ENCODE assay signal across 8 cellular contexts in genomic region chr2:200306969-200307811, GRCh38. TPM values are rescaled to one million over a fixed set of nuclear protein-coding genes. Genes with fewer than 3 reads are reported as not detected.
DNase-seq lines count a peak whose midpoint lies in the region; ATAC-seq and TF ChIP-seq lines count a peak whose summit lies in the region.

No MANE protein-coding gene starts in this region.

- H3K27me3 Mint-ChIP-seq in dendritic cell treated with granulocyte-macrophage colony-stimulating factor and Interleukin-4, amounts not matched to agents 40 ng/mL and 50 ng/mL, for 4 days, result peaks cover 6% of the 10 kb centered on the region
- peaks cover 36 to 37% of the 10 kb centered on the region in 2 donors for H3K27me3 Mint-ChIP-seq in stimulated activated naive B cell treated with anti-CD40 and anti-IgM and Interleukin-4, amounts not matched to agents 10 μg/mL and 1 μg/mL and 100 μg/mL, for 72 hours

- H3K9ac ChIP-seq in HUES48 (ENCODE audit: low read depth, low read length), result peak overlapping the region; percentile 55

- H3K4me1 ChIP-seq in HUES48 (ENCODE audit: control insufficient read depth, insufficient read depth, low read length) (peaks cover 48% of the 10 kb centered on the region), lower lobe of right lung (peaks cover 38% of the 10 kb centered on the region)

- H3K4me3 Mint-ChIP-seq in dendritic cell treated with granulocyte-macrophage colony-stimulating factor and Interleukin-4, amounts not matched to agents 40 ng/mL and 50 ng/mL, for 4 days, result peak overlapping the region; percentile 66
- H3K4me3 Mint-ChIP-seq in stimulated activated naive B cell treated with anti-CD40 and anti-IgM and Interleukin-4, amounts not matched to agents 10 μg/mL and 1 μg/mL and 100 μg/mL, for 72 hours, result peak overlapping the region; percentile 64 to 66

- no peaks in the 10 kb centered on the region for H3K9me3 Mint-ChIP-seq in dendritic cell treated with granulocyte-macrophage colony-stimulating factor and Interleukin-4, amounts not matched to agents 40 ng/mL and 50 ng/mL, for 4 days
- H3K9me3 Mint-ChIP-seq in stimulated activated naive B cell treated with anti-CD40 and anti-IgM and Interleukin-4, amounts not matched to agents 10 μg/mL and 1 μg/mL and 100 μg/mL, for 72 hours, result no peaks in the 10 kb centered on the region

- H3K4me1 Mint-ChIP-seq in dendritic cell treated with granulocyte-macrophage colony-stimulating factor and Interleukin-4, amounts not matched to agents 40 ng/mL and 50 ng/mL, for 4 days (ENCODE audit: low read depth), result peaks cover 33% of the 10 kb centered on the region
- peaks cover 4 to 7% of the 10 kb centered on the region in 2 donors for H3K4me1 Mint-ChIP-seq in stimulated activated naive B cell treated with anti-CD40 and anti-IgM and Interleukin-4, amounts not matched to agents 10 μg/mL and 1 μg/mL and 100 μg/mL, for 72 hours

- H3K27ac Mint-ChIP-seq in dendritic cell treated with granulocyte-macrophage colony-stimulating factor and Interleukin-4, amounts not matched to agents 40 ng/mL and 50 ng/mL, for 4 days, result no peak overlapping the region
- no peak overlapping the region for H3K27ac Mint-ChIP-seq in stimulated activated naive B cell treated with anti-CD40 and anti-IgM and Interleukin-4, amounts not matched to agents 10 μg/mL and 1 μg/mL and 100 μg/mL, for 72 hours

- H3K36me3 ChIP-seq in HUES48 (ENCODE audit: control insufficient read depth, insufficient read depth, low read length), result no peaks in the 10 kb centered on the region
- no peaks in the 10 kb centered on the region for H3K36me3 ChIP-seq in lower lobe of right lung

- H3K27me3 ChIP-seq in HUES48 (ENCODE audit: control insufficient read depth, insufficient read depth, low read length) (no peaks in the 10 kb centered on the region; the same call in 1 of the 2 replicates), lower lobe of right lung (ENCODE audit: low read depth) (no peaks in the 10 kb centered on the region)

- H3K4me3 ChIP-seq in HUES48 (ENCODE audit: low read depth, low read length), result peak overlapping the region; percentile 89
- H3K4me3 ChIP-seq in lower lobe of right lung, result peak overlapping the region; percentile 79

- H3K9me3 ChIP-seq in HUES48 (ENCODE audit: control insufficient read depth, insufficient read depth, low read length) (no peaks in the 10 kb centered on the region), lower lobe of right lung (no peaks in the 10 kb centered on the region)

- peak overlapping the region; percentile 72 for H3K27ac ChIP-seq in HUES48 (ENCODE audit: low read depth, low read length)
- peak overlapping the region; percentile 89 for H3K27ac ChIP-seq in lower lobe of right lung

- ATAC-seq in GM21447 (IDR thresholded peaks at IDR 0.05; ENCODE audit: unreplicated experiment), result peak; percentile 51
- ATAC-seq in lower lobe of right lung, result peak; percentile 79 to 82
- ATAC-seq in stimulated activated naive B cell treated with anti-CD40 and anti-IgM and Interleukin-4, amounts not matched to agents 10 μg/mL and 1 μg/mL and 100 μg/mL, for 72 hours (replicated peaks), result peak; percentile 61 to 68

- H3K36me3 Mint-ChIP-seq in dendritic cell treated with granulocyte-macrophage colony-stimulating factor and Interleukin-4, amounts not matched to agents 40 ng/mL and 50 ng/mL, for 4 days (ENCODE audit: low read depth), result peaks cover 8% of the 10 kb centered on the region
- H3K36me3 Mint-ChIP-seq in stimulated activated naive B cell treated with anti-CD40 and anti-IgM and Interleukin-4, amounts not matched to agents 10 μg/mL and 1 μg/mL and 100 μg/mL, for 72 hours, result peaks cover 3 to 4% of the 10 kb centered on the region in 2 donors

- peak; percentile 6 for TF ChIP-seq CTCF in lower lobe of right lung (IDR thresholded peaks at IDR 0.05)

- peak; percentile 41 for DNase-seq in GM03348 (ENCODE audit: low spot score)
- peak in 3 of 4 experiments; percentile 2 to 19 (median 5) for DNase-seq in activated CD4-positive, CD25-positive, alpha-beta regulatory T cell (lab: John Stamatoyannopoulos, UW)
- peak; percentile 63 for DNase-seq in lower lobe of right lung
- peak; percentile 2 for DNase-seq in stimulated activated naive B cell treated with anti-CD40 and anti-IgM and Interleukin-4, amounts not matched to agents 10 μg/mL and 1 μg/mL and 100 μg/mL, for 72 hours
- DNase-seq in NCI-H1694 treated with DMSO at 0.1 percent for 48 hours (lab: John Stamatoyannopoulos, UW), result no peak

- intact Hi-C loops in dendritic cell treated with granulocyte-macrophage colony-stimulating factor and Interleukin-4, amounts not matched to agents 40 ng/mL and 50 ng/mL, for 4 days (cut with micrococcal nuclease), result loop anchor here (5.0 to 10.0 kb wide), 2 partner anchors 148 to 320 kb away; no protein-coding TSS in a partner anchor
- intact Hi-C loops in lower lobe of right lung (cut with DNase I), result no loop called here

RNA-seq across cellular contexts. Expression of gene SPATS2L, which starts 0.7 kb away (rescaled TPM):
- total RNA-seq in lower lobe of right lung, result 100 TPM
